In the genomic region with DNA sequence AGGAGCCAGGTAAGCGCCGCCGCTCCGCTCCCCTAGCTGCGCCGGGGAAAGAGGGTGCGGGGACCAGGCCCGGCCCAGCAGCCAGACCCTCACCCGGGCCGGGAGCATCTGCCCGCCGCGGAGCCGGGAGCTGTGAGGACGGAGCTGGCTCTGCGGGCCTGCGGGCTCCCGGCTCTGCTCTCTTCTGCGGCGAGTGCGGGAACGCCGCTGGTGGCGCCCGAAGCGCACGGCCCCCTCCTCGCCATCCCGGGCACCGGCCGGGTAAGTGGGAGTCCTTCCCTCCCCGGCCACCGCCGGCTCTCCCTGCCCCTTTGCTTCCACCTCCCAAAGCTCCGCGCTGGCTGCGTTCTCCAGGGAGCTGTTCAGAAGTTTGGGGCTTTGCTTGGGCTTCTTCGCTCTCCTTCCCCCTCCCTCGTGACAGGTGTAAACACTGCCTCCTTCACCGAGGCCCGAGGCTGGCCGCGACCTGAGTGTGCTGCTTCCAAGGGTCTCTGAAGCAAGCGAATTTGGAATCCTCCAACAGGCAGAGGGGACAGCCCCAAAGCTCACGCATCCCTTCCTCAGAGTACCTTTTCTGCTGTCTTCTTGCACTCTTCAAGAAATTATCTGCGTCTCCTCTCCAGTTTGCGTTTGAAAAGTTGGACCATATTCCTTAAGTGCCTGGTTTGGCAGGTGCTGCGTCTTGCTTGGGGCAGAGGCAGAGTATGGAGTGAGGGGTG, we compare ENCODE assay signal across 8 cellular contexts. TPM values are rescaled to one million over a fixed set of nuclear protein-coding genes. Genes with fewer than 3 reads are reported as not detected.
DNase-seq lines count a peak whose midpoint lies in the region; ATAC-seq, FAIRE-seq and TF ChIP-seq lines count a peak whose summit lies in the region.

No MANE protein-coding gene starts in this region.

- H3K27ac Mint-ChIP-seq in HFFc6: peak overlapping the region; percentile 96
- peak overlapping the region; percentile 96 to 100 for H3K27ac Mint-ChIP-seq in activated naive CD4-positive, alpha-beta T cell treated with anti-CD3 and anti-CD28 coated beads, Interleukin-2, amount 50 U/mL, for 72 hours

- TF ChIP-seq CTCF in HFFc6 (IDR thresholded peaks at IDR 0.05) (0 out of 2 replicates have a peak, but pooled peaks have one; percentile 7), right atrium auricular region (IDR thresholded peaks at IDR 0.05) (no peak), retinal pigment epithelial cell (conservative IDR thresholded peaks at IDR 0.05; ENCODE audit: low read depth, low read length) (no peak)

- H3K9me3 ChIP-seq in right atrium auricular region: no peaks in the 10 kb centered on the region

- peak overlapping the region; percentile 97 for H3K27ac ChIP-seq in right atrium auricular region

- DNase-seq in HFFc6 (no peak), NCI-H226 (peak; percentile 13), right atrium auricular region (ENCODE audit: low spot score) (no peak), retinal pigment epithelial cell (ENCODE audit: low read depth) (no peak), LoVo (ENCODE audit: low spot score) (no peak), RCC 7860 (ENCODE audit: low spot score) (no peak)
- DNase-seq in activated naive CD4-positive, alpha-beta T cell treated with anti-CD3 and anti-CD28 coated beads, Interleukin-2, amount 50 U/mL, for 72 hours (ENCODE audit: low spot score in 2 of 2): peak; percentile 46 to 64

- no peaks in the 10 kb centered on the region for H3K27me3 ChIP-seq in right atrium auricular region

- peak; percentile 13 for ATAC-seq in GM18502 (IDR thresholded peaks at IDR 0.05; ENCODE audit: poor library complexity, unreplicated experiment)
- peak; percentile 26 to 30 for ATAC-seq in activated naive CD4-positive, alpha-beta T cell treated with anti-CD3 and anti-CD28 coated beads, Interleukin-2, amount 50 U/mL, for 72 hours

- H3K4me1 Mint-ChIP-seq in HFFc6 (ENCODE audit: low read depth): peaks cover 36% of the 10 kb centered on the region

- no peaks in the 10 kb centered on the region for H3K36me3 ChIP-seq in right atrium auricular region

- H3K9me3 Mint-ChIP-seq in HFFc6: no peaks in the 10 kb centered on the region
- H3K9me3 Mint-ChIP-seq in activated naive CD4-positive, alpha-beta T cell treated with anti-CD3 and anti-CD28 coated beads, Interleukin-2, amount 50 U/mL, for 72 hours: no peaks in the 10 kb centered on the region

- peaks cover 0 to 33% of the 10 kb centered on the region in 2 donors for H3K4me1 ChIP-seq in right atrium auricular region

- FAIRE-seq in RCC 7860 (lab: Jason Lieb, UNC): no peak

- H3K27me3 Mint-ChIP-seq in HFFc6 (ENCODE audit: insufficient read depth): peaks cover 4% of the 10 kb centered on the region

- H3K4me3 Mint-ChIP-seq in HFFc6: peak overlapping the region; percentile 100

- H3K36me3 Mint-ChIP-seq in HFFc6 (ENCODE audit: low read depth): peaks cover 4% of the 10 kb centered on the region; the same call in 1 of the 2 replicates
- peaks cover 8 to 15% of the 10 kb centered on the region in 2 donors for H3K36me3 Mint-ChIP-seq in activated naive CD4-positive, alpha-beta T cell treated with anti-CD3 and anti-CD28 coated beads, Interleukin-2, amount 50 U/mL, for 72 hours

- peak overlapping the region; percentile 95 to 98 for H3K4me3 ChIP-seq in right atrium auricular region
- H3K4me3 ChIP-seq in retinal pigment epithelial cell (ENCODE audit: low read length): peak overlapping the region; percentile 81

RNA-seq across cellular contexts. Expression of a gene that starts 0.6 kb away (rescaled TPM):
- total RNA-seq in HFFc6 (2021; fragmentation: NEBNext Ultra II Directional; extraction: Animal tissue kit (Norgen Biotek cat#: 25700)): 10 to 100 TPM; 17.2 to 25.3 (median 19.3) TPM
- 10 to 100 TPM; 34.1 to 48.5 TPM for total RNA-seq in activated naive CD4-positive, alpha-beta T cell treated with anti-CD3 and anti-CD28 coated beads, Interleukin-2, amount 50 U/mL, for 72 hours
- total RNA-seq in right atrium auricular region: 10 to 100 TPM; 14.5 to 17.4 TPM

Comparison
In these comparisons a context has a peak if more than half of its experiments do, and no peak if none do; other contexts are left out.
1. DNase-seq: peak in NCI-H226 (single experiment) and activated naive CD4-positive, alpha-beta T cell treated with anti-CD3 and anti-CD28 coated beads, Interleukin-2, amount 50 U/mL, for 72 hours (2 of 2); none in HFFc6 (single experiment), right atrium auricular region (single experiment), retinal pigment epithelial cell (single experiment), LoVo (single experiment) and RCC 7860 (single experiment).